In the genomic region with DNA sequence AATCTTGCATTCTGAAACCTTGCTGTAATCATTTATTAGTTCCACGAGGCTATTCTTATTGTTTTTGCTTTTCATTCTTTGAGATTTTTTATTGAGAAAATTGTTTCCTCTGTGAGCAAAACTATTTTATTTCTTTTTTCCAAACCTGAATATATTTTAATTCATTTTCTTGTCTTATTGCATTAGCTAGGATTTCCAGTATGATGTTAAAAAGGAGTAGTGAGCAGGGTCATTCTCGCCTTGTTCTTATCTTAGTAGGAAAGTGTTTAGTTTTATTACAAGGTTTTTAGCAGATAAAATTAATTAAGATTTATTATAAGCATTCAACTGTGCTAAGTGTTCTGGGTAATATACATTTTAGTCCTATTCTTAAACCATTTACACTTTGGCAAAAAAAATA, we compare ENCODE assay signal across 8 cellular contexts.
"Had no signal": no experiment of that assay in that cellular context is flagged by ENCODE, and none has a peak within 500 bp of the region (broad histone marks: within the 10 kb centered on the region; RNA-seq: fewer than 3 reads in every experiment).

No MANE protein-coding gene starts in this region.

- H3K9ac ChIP-seq: KMS-11 had no signal

- H3K27ac Mint-ChIP-seq: IgD-negative memory B cell had no signal

- H3K27ac ChIP-seq: HL-60, KMS-11 had no signal

- DNase-seq: IMR-90, KBM-7, KG1 had no signal

- FAIRE-seq: HepG2, HTR-8/SVneo had no signal

- H3K4me3 Mint-ChIP-seq: IgD-negative memory B cell had no signal

- H3K4me2 ChIP-seq: KMS-11 had no signal

- ATAC-seq: HepG2 had no signal
